In the genomic region with DNA sequence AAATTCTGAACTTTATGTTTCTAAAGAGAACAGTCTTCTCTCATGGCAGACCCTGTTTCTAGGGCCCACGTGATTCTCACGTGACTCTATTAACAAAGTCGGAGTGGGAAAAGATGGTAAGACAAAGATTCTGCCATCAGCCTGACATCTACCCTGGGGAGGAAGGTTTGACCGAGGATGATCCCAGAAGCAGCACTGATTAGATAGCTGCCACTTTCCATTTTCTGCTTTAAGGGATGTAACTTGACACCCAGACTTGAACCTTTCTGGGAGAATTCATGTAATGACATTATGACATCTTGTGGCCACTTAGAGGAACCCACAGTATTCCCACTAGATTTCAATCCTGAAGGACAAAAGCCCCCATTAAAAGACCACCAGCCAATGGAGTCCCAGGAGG, we compare ENCODE assay signal across 10 cellular contexts.
A peak's percentile ranks its signal among the peaks of the same experiment; 100 is the strongest.
DNase-seq lines count a peak whose midpoint lies in the region; ATAC-seq and TF ChIP-seq lines count a peak whose summit lies in the region.
"Had no signal": no experiment of that assay in that cellular context is flagged by ENCODE, and none has a peak within 500 bp of the region (broad histone marks: within the 10 kb centered on the region; RNA-seq: fewer than 3 reads in every experiment).

No MANE protein-coding gene starts in this region.

- peaks cover 3% of the 10 kb centered on the region for H3K27me3 Mint-ChIP-seq in activated CD8-positive, alpha-beta T cell treated with anti-CD3 and anti-CD28 coated beads for 36 hours
- H3K27me3 Mint-ChIP-seq in activated CD8-positive, alpha-beta T cell treated with anti-CD3 and anti-CD28 coated beads, Interleukin-2, amount 10 ng/mL, durations not matched to agents 7 days and 5 days (ENCODE audit: low read depth) = no peaks in the 10 kb centered on the region
- peaks cover 4 to 9% of the 10 kb centered on the region in 2 donors for H3K27me3 Mint-ChIP-seq in stimulated activated naive B cell treated with anti-CD40 and anti-IgM and Interleukin-4, amounts not matched to agents 10 μg/mL and 1 μg/mL and 100 μg/mL, for 72 hours

- H3K9me2 ChIP-seq in OCI-LY1 (ENCODE audit: low read depth, low read length) = no peaks in the 10 kb centered on the region

- peaks cover 40% of the 10 kb centered on the region for H3K4me1 Mint-ChIP-seq in activated CD8-positive, alpha-beta T cell treated with anti-CD3 and anti-CD28 coated beads for 36 hours (ENCODE audit: low read depth)
- H3K4me1 Mint-ChIP-seq in activated CD8-positive, alpha-beta T cell treated with anti-CD3 and anti-CD28 coated beads, Interleukin-2, amount 10 ng/mL, durations not matched to agents 7 days and 5 days (ENCODE audit: low read depth) = peaks cover 19% of the 10 kb centered on the region
- H3K4me1 Mint-ChIP-seq in stimulated activated naive B cell treated with anti-CD40 and anti-IgM and Interleukin-4, amounts not matched to agents 10 μg/mL and 1 μg/mL and 100 μg/mL, for 72 hours = peaks cover 47 to 57% of the 10 kb centered on the region in 2 donors

- H3K36me3 ChIP-seq in OCI-LY1 (ENCODE audit: insufficient read depth, low read length) = no peaks in the 10 kb centered on the region
- no peaks in the 10 kb centered on the region for H3K36me3 ChIP-seq in fibroblast of lung (ENCODE audit: control insufficient read depth, insufficient read depth, low read length)

- H3F3A ChIP-seq in OCI-LY1 (ENCODE audit: insufficient read depth, low read length) = no peaks in the 10 kb centered on the region

- TF ChIP-seq CTCF in activated CD8-positive, alpha-beta T cell treated with anti-CD3 and anti-CD28 coated beads for 36 hours (IDR thresholded peaks at IDR 0.05) = no peak
- TF ChIP-seq CTCF in OCI-LY1 (IDR thresholded peaks at IDR 0.05; ENCODE audit: low read length) (peak; percentile 49), fibroblast of lung (conservative IDR thresholded peaks at IDR 0.05 in 1 of 2, IDR thresholded peaks at IDR 0.05 in 1 of 2; ENCODE audit: low read depth in 1 of 2, low read length in 2 of 2) (peak; percentile 13 to 47)

- H3K27ac ChIP-seq in OCI-LY1 (ENCODE audit: low read depth, low read length, poor library complexity, severe bottlenecking) = no peak overlapping the region
- no peak overlapping the region for H3K27ac ChIP-seq in fibroblast of lung (ENCODE audit: insufficient read depth, low read length)

- no peaks in the 10 kb centered on the region for H4K20me1 ChIP-seq in OCI-LY1 (ENCODE audit: insufficient read depth, low read length)
- no peaks in the 10 kb centered on the region for H4K20me1 ChIP-seq in fibroblast of lung (ENCODE audit: control insufficient read depth, extremely low read depth, insufficient read depth, low read length)

- DNase-seq in activated CD8-positive, alpha-beta T cell treated with anti-CD3 and anti-CD28 coated beads for 36 hours = no peak
- DNase-seq in activated CD8-positive, alpha-beta T cell treated with anti-CD3 and anti-CD28 coated beads, Interleukin-2, amount 10 ng/mL, durations not matched to agents 7 days and 5 days = no peak
- peak; percentile 14 to 57 for DNase-seq in fibroblast of lung (ENCODE audit: low read depth in 2 of 2)
- no peak for DNase-seq in stimulated activated naive B cell treated with anti-CD40 and anti-IgM and Interleukin-4, amounts not matched to agents 10 μg/mL and 1 μg/mL and 100 μg/mL, for 72 hours
- no peak for DNase-seq in effector CD4-positive, alpha-beta T cell
- DNase-seq in stimulated activated CD4-positive, alpha-beta T cell treated with anti-CD3 and anti-CD28 coated beads, Interleukin-12 subunit alpha, Interleukin-12 subunit beta, amount 100 ng/mL, for 4 hours = no peak
- DNase-seq: activated gamma-delta T cell, trophoblast cell had no signal

- no peak overlapping the region for H3K4me3 Mint-ChIP-seq in activated CD8-positive, alpha-beta T cell treated with anti-CD3 and anti-CD28 coated beads for 36 hours
- no peak overlapping the region for H3K4me3 Mint-ChIP-seq in activated CD8-positive, alpha-beta T cell treated with anti-CD3 and anti-CD28 coated beads, Interleukin-2, amount 10 ng/mL, durations not matched to agents 7 days and 5 days
- no peak overlapping the region for H3K4me3 Mint-ChIP-seq in stimulated activated naive B cell treated with anti-CD40 and anti-IgM and Interleukin-4, amounts not matched to agents 10 μg/mL and 1 μg/mL and 100 μg/mL, for 72 hours

- H3K4me3 ChIP-seq in OCI-LY1 (ENCODE audit: low read depth, low read length, poor library complexity, severe bottlenecking) = no peak overlapping the region
- no peak overlapping the region for H3K4me3 ChIP-seq in fibroblast of lung (replicated peaks in 1 of 4; ENCODE audit: control extremely low read depth in 1 of 4, insufficient read depth in 1 of 4, low read depth in 3 of 4, low read length in 4 of 4)

- H3K4me1 ChIP-seq in OCI-LY1 (ENCODE audit: insufficient read depth, low read length, severe bottlenecking) = no peaks in the 10 kb centered on the region
- H3K4me1 ChIP-seq in fibroblast of lung (ENCODE audit: control insufficient read depth, extremely low read depth, insufficient read depth, low read length) = peaks cover 10% of the 10 kb centered on the region

- intact Hi-C loops in activated CD8-positive, alpha-beta T cell treated with anti-CD3 and anti-CD28 coated beads for 36 hours (cut with micrococcal nuclease) = loop anchor here (10.0 kb wide), 1 partner anchor 560 kb away; no protein-coding TSS in a partner anchor

- H3K9me3 ChIP-seq in OCI-LY1 (ENCODE audit: low read length) = no peaks in the 10 kb centered on the region
- no peaks in the 10 kb centered on the region for H3K9me3 ChIP-seq in fibroblast of lung (ENCODE audit: control insufficient read depth, insufficient read depth, low read depth, low read length)

- H3K9me3 Mint-ChIP-seq in activated CD8-positive, alpha-beta T cell treated with anti-CD3 and anti-CD28 coated beads for 36 hours = peaks cover 6% of the 10 kb centered on the region
- H3K9me3 Mint-ChIP-seq in activated CD8-positive, alpha-beta T cell treated with anti-CD3 and anti-CD28 coated beads, Interleukin-2, amount 10 ng/mL, durations not matched to agents 7 days and 5 days (ENCODE audit: insufficient read depth) = no peaks in the 10 kb centered on the region
- H3K9me3 Mint-ChIP-seq in stimulated activated naive B cell treated with anti-CD40 and anti-IgM and Interleukin-4, amounts not matched to agents 10 μg/mL and 1 μg/mL and 100 μg/mL, for 72 hours = peaks cover 6 to 12% of the 10 kb centered on the region in 2 donors

- H3K36me3 Mint-ChIP-seq in activated CD8-positive, alpha-beta T cell treated with anti-CD3 and anti-CD28 coated beads for 36 hours (ENCODE audit: low read depth) = no peaks in the 10 kb centered on the region
- no peaks in the 10 kb centered on the region for H3K36me3 Mint-ChIP-seq in activated CD8-positive, alpha-beta T cell treated with anti-CD3 and anti-CD28 coated beads, Interleukin-2, amount 10 ng/mL, durations not matched to agents 7 days and 5 days (ENCODE audit: low read depth)
- H3K36me3 Mint-ChIP-seq in stimulated activated naive B cell treated with anti-CD40 and anti-IgM and Interleukin-4, amounts not matched to agents 10 μg/mL and 1 μg/mL and 100 μg/mL, for 72 hours = peaks cover 9 to 17% of the 10 kb centered on the region in 2 donors

- H3K4me2 ChIP-seq in OCI-LY1 (ENCODE audit: low read length) = no peak overlapping the region
- H3K4me2 ChIP-seq in fibroblast of lung (ENCODE audit: extremely low read depth, insufficient read depth, low read length) = no peak overlapping the region

- ATAC-seq in activated CD8-positive, alpha-beta T cell treated with anti-CD3 and anti-CD28 coated beads for 36 hours = no peak
- no peak for ATAC-seq in activated CD8-positive, alpha-beta T cell treated with anti-CD3 and anti-CD28 coated beads, Interleukin-2, amount 10 ng/mL, durations not matched to agents 7 days and 5 days
- ATAC-seq in stimulated activated naive B cell treated with anti-CD40 and anti-IgM and Interleukin-4, amounts not matched to agents 10 μg/mL and 1 μg/mL and 100 μg/mL, for 72 hours (replicated peaks) = no peak
- ATAC-seq in GM18870 (IDR thresholded peaks at IDR 0.05; ENCODE audit: unreplicated experiment) = no peak

- H3K27me3 ChIP-seq in OCI-LY1 (ENCODE audit: insufficient read depth, low read length) (no peaks in the 10 kb centered on the region; the same call in 1 of the 2 replicates), fibroblast of lung (ENCODE audit: control insufficient read depth, insufficient read depth, low read length) (peaks cover 2% of the 10 kb centered on the region)

- H3K79me2 ChIP-seq in OCI-LY1 (ENCODE audit: insufficient read depth, low read length) = no peaks in the 10 kb centered on the region
- H3K79me2 ChIP-seq in fibroblast of lung (ENCODE audit: control insufficient read depth, insufficient read depth, low read length) = no peaks in the 10 kb centered on the region

- POLR2A ChIA-PET in activated CD8-positive, alpha-beta T cell treated with anti-CD3 and anti-CD28 coated beads for 36 hours (lab: Charles Lee) = no interaction called here
- POLR2A ChIA-PET in activated CD8-positive, alpha-beta T cell treated with anti-CD3 and anti-CD28 coated beads, Interleukin-2, amount 10 ng/mL, durations not matched to agents 7 days and 5 days (lab: Charles Lee) = no interaction called here

- CTCF ChIA-PET in activated CD8-positive, alpha-beta T cell treated with anti-CD3 and anti-CD28 coated beads for 36 hours (lab: Charles Lee) = interaction anchor here (1.3 kb wide), 1 partner anchor 557 kb away, joined by 3 read pairs; no protein-coding TSS in a partner anchor
- CTCF ChIA-PET in activated CD8-positive, alpha-beta T cell treated with anti-CD3 and anti-CD28 coated beads, Interleukin-2, amount 10 ng/mL, durations not matched to agents 7 days and 5 days (lab: Charles Lee) = interaction anchor here (2.0 kb wide), 1 partner anchor 557 kb away, joined by 5 read pairs; no protein-coding TSS in a partner anchor

- H3K9ac ChIP-seq in OCI-LY1 (ENCODE audit: low read length) = no peak overlapping the region
- H3K9ac ChIP-seq in fibroblast of lung (ENCODE audit: insufficient read depth, low read length) = no peak overlapping the region

- H3K27ac Mint-ChIP-seq in activated CD8-positive, alpha-beta T cell treated with anti-CD3 and anti-CD28 coated beads for 36 hours = peak overlapping the region; percentile 29
- H3K27ac Mint-ChIP-seq in activated CD8-positive, alpha-beta T cell treated with anti-CD3 and anti-CD28 coated beads, Interleukin-2, amount 10 ng/mL, durations not matched to agents 7 days and 5 days = no peak overlapping the region
- H3K27ac Mint-ChIP-seq in stimulated activated naive B cell treated with anti-CD40 and anti-IgM and Interleukin-4, amounts not matched to agents 10 μg/mL and 1 μg/mL and 100 μg/mL, for 72 hours = peak overlapping the region; percentile 56

- no peak overlapping the region for H2AFZ ChIP-seq in OCI-LY1 (ENCODE audit: low read length)
- no peak overlapping the region for H2AFZ ChIP-seq in fibroblast of lung (ENCODE audit: low read length)

Comparison
In these comparisons a context has a peak if more than half of its experiments do, and no peak if none do; other contexts are left out.
1. DNase-seq: peak in fibroblast of lung (2 of 2); none in activated CD8-positive, alpha-beta T cell treated with anti-CD3 and anti-CD28 coated beads for 36 hours (single experiment), activated CD8-positive, alpha-beta T cell treated with anti-CD3 and anti-CD28 coated beads, Interleukin-2, amount 10 ng/mL, durations not matched to agents 7 days and 5 days (single experiment), stimulated activated naive B cell treated with anti-CD40 and anti-IgM and Interleukin-4, amounts not matched to agents 10 μg/mL and 1 μg/mL and 100 μg/mL, for 72 hours (single experiment), effector CD4-positive, alpha-beta T cell (single experiment) and stimulated activated CD4-positive, alpha-beta T cell treated with anti-CD3 and anti-CD28 coated beads, Interleukin-12 subunit alpha, Interleukin-12 subunit beta, amount 100 ng/mL, for 4 hours (single experiment).